In the genomic region with DNA sequence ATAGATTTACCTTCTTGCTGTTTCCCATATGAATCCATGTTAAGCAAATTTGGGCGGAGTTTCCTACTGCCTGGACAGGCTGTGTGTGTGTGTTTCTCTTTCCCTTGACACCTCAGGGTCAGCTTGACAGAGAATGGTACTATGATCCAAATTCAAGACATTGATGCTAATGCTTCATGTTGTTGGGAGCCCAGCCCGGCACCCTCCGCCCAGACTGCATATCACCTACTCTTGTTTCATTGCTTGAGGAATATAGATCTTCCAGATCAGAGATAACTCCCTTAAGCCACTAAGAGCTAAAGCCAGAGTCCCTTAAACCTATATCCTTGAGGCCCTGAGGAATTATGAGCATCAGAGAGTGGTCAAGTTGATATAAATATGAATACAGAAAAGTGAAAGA, we compare ENCODE assay signal across 2 cellular contexts.
TF ChIP-seq lines count a peak whose summit lies in the region.

No MANE protein-coding gene starts in this region.

TF ChIP-seq in IMR-90, 13 proteins besides CTCF, POLR2A, EP300 and RAD21 (continued from another document):
- TF ChIP-seq SMC3 (IDR thresholded peaks at IDR 0.05; ENCODE audit: low read depth, low read length) (no peak), RFX5 (IDR thresholded peaks at IDR 0.05; ENCODE audit: low read depth, low read length) (no peak)

TF ChIP-seq in liver, 16 proteins besides CTCF, POLR2A, EP300 and RAD21 (continued from another document):
- TF ChIP-seq HNF4G (IDR thresholded peaks at IDR 0.05) (no peak), FOXA2 (IDR thresholded peaks at IDR 0.05) (no peak), TAF1 (conservative IDR thresholded peaks at IDR 0.05) (no peak), NR2F2 (IDR thresholded peaks at IDR 0.05) (no peak), JUND (IDR thresholded peaks at IDR 0.05) (no peak), HNF4A (conservative IDR thresholded peaks at IDR 0.05) (no peak), GABPA (IDR thresholded peaks at IDR 0.05 in 1 of 2, conservative IDR thresholded peaks at IDR 0.05 in 1 of 2) (no peak), FOXA1 (IDR thresholded peaks at IDR 0.05) (no peak), EGR1 (IDR thresholded peaks at IDR 0.05; ENCODE audit: low read depth in 2 of 2) (no peak), YY1 (IDR thresholded peaks at IDR 0.05) (no peak)
- TF ChIP-seq, protein P1, sequence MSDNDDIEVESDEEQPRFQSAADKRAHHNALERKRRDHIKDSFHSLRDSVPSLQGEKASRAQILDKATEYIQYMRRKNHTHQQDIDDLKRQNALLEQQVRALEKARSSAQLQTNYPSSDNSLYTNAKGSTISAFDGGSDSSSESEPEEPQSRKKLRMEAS (IDR thresholded peaks at IDR 0.05) = no peak
- TF ChIP-seq, protein P2, sequence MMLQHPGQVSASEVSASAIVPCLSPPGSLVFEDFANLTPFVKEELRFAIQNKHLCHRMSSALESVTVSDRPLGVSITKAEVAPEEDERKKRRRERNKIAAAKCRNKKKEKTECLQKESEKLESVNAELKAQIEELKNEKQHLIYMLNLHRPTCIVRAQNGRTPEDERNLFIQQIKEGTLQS (IDR thresholded peaks at IDR 0.05) = no peak
- TF ChIP-seq, protein P3, sequence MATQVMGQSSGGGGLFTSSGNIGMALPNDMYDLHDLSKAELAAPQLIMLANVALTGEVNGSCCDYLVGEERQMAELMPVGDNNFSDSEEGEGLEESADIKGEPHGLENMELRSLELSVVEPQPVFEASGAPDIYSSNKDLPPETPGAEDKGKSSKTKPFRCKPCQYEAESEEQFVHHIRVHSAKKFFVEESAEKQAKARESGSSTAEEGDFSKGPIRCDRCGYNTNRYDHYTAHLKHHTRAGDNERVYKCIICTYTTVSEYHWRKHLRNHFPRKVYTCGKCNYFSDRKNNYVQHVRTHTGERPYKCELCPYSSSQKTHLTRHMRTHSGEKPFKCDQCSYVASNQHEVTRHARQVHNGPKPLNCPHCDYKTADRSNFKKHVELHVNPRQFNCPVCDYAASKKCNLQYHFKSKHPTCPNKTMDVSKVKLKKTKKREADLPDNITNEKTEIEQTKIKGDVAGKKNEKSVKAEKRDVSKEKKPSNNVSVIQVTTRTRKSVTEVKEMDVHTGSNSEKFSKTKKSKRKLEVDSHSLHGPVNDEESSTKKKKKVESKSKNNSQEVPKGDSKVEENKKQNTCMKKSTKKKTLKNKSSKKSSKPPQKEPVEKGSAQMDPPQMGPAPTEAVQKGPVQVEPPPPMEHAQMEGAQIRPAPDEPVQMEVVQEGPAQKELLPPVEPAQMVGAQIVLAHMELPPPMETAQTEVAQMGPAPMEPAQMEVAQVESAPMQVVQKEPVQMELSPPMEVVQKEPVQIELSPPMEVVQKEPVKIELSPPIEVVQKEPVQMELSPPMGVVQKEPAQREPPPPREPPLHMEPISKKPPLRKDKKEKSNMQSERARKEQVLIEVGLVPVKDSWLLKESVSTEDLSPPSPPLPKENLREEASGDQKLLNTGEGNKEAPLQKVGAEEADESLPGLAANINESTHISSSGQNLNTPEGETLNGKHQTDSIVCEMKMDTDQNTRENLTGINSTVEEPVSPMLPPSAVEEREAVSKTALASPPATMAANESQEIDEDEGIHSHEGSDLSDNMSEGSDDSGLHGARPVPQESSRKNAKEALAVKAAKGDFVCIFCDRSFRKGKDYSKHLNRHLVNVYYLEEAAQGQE (IDR thresholded peaks at IDR 0.05) = no peak
